ENCODE assay signal across 38 cellular contexts in the genomic region with DNA sequence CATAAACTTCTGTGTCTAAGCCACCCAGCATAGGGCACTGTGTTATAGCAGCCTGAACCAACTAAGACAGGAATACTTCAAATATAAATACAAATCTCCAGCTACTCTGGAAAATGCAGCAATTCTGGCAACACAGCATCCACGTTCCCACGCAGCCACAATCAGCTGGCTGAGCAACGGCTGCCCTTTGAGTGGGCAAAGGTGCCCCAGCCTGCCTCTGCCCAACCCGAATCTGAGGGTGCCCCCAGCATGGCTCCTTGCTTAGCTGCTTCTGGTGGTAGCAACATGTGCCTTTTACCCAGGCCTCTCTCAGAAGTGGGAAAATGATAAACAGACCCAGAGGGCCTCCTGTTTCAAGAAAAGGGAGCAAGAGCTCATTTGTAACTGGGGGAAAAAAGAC. TPM values are rescaled to one million over a fixed set of nuclear protein-coding genes. Genes with fewer than 3 reads are reported as not detected.
"Had no signal": no experiment of that assay in that cellular context is flagged by ENCODE, and none has a peak within 500 bp of the region (broad histone marks: within the 10 kb centered on the region; RNA-seq: fewer than 3 reads in every experiment).

No MANE protein-coding gene starts in this region.

- DNase-seq: Karpas-422, Kasumi-1, MG63, MM.1S, MV-4-11, NCI-H1048, NCI-H1092, NCI-H1092 treated with DMSO at 0.1 percent for 48 hours, NCI-H1105, NCI-H1105 treated with DMSO at 0.1 percent for 48 hours, NCI-H1417, NCI-H1417 treated with DMSO at 0.1 percent for 48 hours, NCI-H1436, NCI-H1436 treated with DMSO at 0.1 percent for 48 hours, NCI-H146, NCI-H1694, NCI-H1694 treated with DMSO at 0.1 percent for 48 hours, NCI-H187, NCI-H187 treated with DMSO at 0.1 percent for 48 hours, NCI-H1930, NCI-H2029, NCI-H2029 treated with DMSO at 0.1 percent for 48 hours, NCI-H2081, NCI-H2081 treated with DMSO at 0.1 percent for 48 hours, NCI-H2107, NCI-H2171, NCI-H2171 treated with DMSO at 0.1 percent for 48 hours, NCI-H2227 treated with DMSO at 0.1 percent for 48 hours, NCI-H226, NCI-H345, NCI-H446, NCI-H446 treated with DMSO at 0.1 percent for 48 hours, NCI-H510A, NCI-H510A treated with DMSO at 0.1 percent for 48 hours had no signal

RNA-seq across cellular contexts. Expression of gene DRGX, which starts 12.0 kb away (rescaled TPM):
- total RNA-seq: LHCN-M2, M059J, MCF 10A, NCI-H460 had no signal
